ENCODE assay signal across 33 cellular contexts in the genomic region with DNA sequence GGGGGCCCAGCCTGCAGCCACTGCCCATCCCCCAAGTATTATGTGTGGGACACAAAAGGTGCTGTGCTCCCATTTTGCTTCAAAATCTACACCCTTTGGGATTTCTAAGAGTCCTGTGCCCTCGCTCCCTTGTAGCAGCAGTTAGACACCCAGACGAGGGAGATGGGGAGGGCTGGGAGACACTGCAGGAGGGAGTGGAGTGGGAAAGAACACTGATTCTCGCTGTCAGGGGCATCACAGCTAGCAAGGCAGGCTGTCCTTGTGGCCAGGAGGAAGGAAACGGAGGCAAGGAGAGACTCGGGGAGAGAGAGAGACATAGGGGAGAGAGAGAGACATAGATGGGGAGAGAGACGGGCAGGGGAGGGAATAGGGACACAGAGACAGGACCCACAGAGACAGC. TPM values are rescaled to one million over a fixed set of nuclear protein-coding genes. Genes with fewer than 3 reads are reported as not detected.
"Had no signal": no experiment of that assay in that cellular context is flagged by ENCODE, and none has a peak within 500 bp of the region (broad histone marks: within the 10 kb centered on the region; RNA-seq: fewer than 3 reads in every experiment).

No MANE protein-coding gene starts in this region.

- ATAC-seq: activated CD4-positive, alpha-beta T cell treated with anti-CD3 and anti-CD28 coated beads for 36 hours; activated CD8-positive, alpha-beta memory T cell treated with anti-CD3 and anti-CD28 coated beads, Interleukin-2, amount 10 ng/mL, durations not matched to agents 7 days and 5 days; activated CD8-positive, alpha-beta T cell treated with anti-CD3 and anti-CD28 coated beads, Interleukin-2, amount 10 ng/mL, durations not matched to agents 7 days and 5 days; activated naive CD8-positive, alpha-beta T cell treated with anti-CD3 and anti-CD28 coated beads, Interleukin-2, amount 50 U/mL, for 24 hours; body of pancreas; gastroesophageal sphincter; heart right ventricle; T-helper 17 cell had no signal

- H3K4me3 ChIP-seq: adrenal gland, body of pancreas, esophagus squamous epithelium, gastroesophageal sphincter, heart right ventricle had no signal

- H3K4me1 ChIP-seq: adrenal gland, body of pancreas, esophagus squamous epithelium, gastroesophageal sphincter, heart right ventricle had no signal

- H3K9me3 ChIP-seq: adrenal gland, body of pancreas, esophagus squamous epithelium, gastroesophageal sphincter, heart right ventricle had no signal

- H3K27me3 ChIP-seq: adrenal gland, body of pancreas had no signal

- DNase-seq: activated CD4-positive, alpha-beta memory T cell treated with anti-CD3 and anti-CD28 coated beads for 36 hours; activated CD4-positive, alpha-beta T cell treated with anti-CD3 and anti-CD28 coated beads for 36 hours; activated CD4-positive, alpha-beta T cell treated with anti-CD3 and anti-CD28 coated beads, Interleukin-2, amount 10 ng/mL, durations not matched to agents 24 days and 14 days; activated CD4-positive, CD25-positive, alpha-beta regulatory T cell; activated CD4-positive, CD25-positive, alpha-beta regulatory T cell treated with anti-CD3 and anti-CD28 coated beads, Interleukin-2, amount 50 U/mL, for 72 hours; activated CD8-positive, alpha-beta memory T cell treated with anti-CD3 and anti-CD28 coated beads, Interleukin-2, amount 10 ng/mL, durations not matched to agents 7 days and 5 days; activated CD8-positive, alpha-beta memory T cell treated with anti-CD3 and anti-CD28 coated beads, Interleukin-2, amount 50 U/mL, for 4 hours; activated CD8-positive, alpha-beta T cell treated with anti-CD3 and anti-CD28 coated beads, Interleukin-2, amount 10 ng/mL, durations not matched to agents 7 days and 5 days; activated naive CD4-positive, alpha-beta T cell treated with anti-CD3 and anti-CD28 coated beads for 36 hours; activated naive CD8-positive, alpha-beta T cell treated with anti-CD3 and anti-CD28 coated beads for 36 hours; activated naive CD8-positive, alpha-beta T cell treated with anti-CD3 and anti-CD28 coated beads, Interleukin-2, amount 50 U/mL, for 24 hours; activated T-cell treated with anti-CD3 and anti-CD28 coated beads, Interleukin-2, amount 50 U/mL, for 1 hour; activated T-cell treated with anti-CD3 and anti-CD28 coated beads, Interleukin-2, amount 50 U/mL, for 48 hours; adrenal gland; amygdala; aorta; body of pancreas; caudate nucleus; effector CD8-positive, alpha-beta T cell; erythroblast; esophagus squamous epithelium; foreskin melanocyte; heart right ventricle; T-helper 1 cell; T-helper 17 cell had no signal

- H3K27ac ChIP-seq: adrenal gland, body of pancreas, esophagus squamous epithelium, gastroesophageal sphincter, heart right ventricle had no signal

- H3K36me3 ChIP-seq: adrenal gland, esophagus squamous epithelium, gastroesophageal sphincter, heart right ventricle had no signal

RNA-seq across cellular contexts. Expression of a gene that starts 38.5 kb away (rescaled TPM):
- total RNA-seq: activated CD4-positive, alpha-beta memory T cell treated with anti-CD3 and anti-CD28 coated beads for 36 hours; activated CD4-positive, alpha-beta T cell treated with anti-CD3 and anti-CD28 coated beads for 36 hours; activated CD4-positive, alpha-beta T cell treated with anti-CD3 and anti-CD28 coated beads, Interleukin-2, amount 10 ng/mL, durations not matched to agents 24 days and 14 days; activated CD8-positive, alpha-beta memory T cell treated with anti-CD3 and anti-CD28 coated beads for 36 hours; activated CD8-positive, alpha-beta memory T cell treated with anti-CD3 and anti-CD28 coated beads, Interleukin-2, amount 10 ng/mL, durations not matched to agents 7 days and 5 days; activated CD8-positive, alpha-beta T cell treated with anti-CD3 and anti-CD28 coated beads, Interleukin-2, amount 10 ng/mL, durations not matched to agents 7 days and 5 days; activated naive CD4-positive, alpha-beta T cell treated with anti-CD3 and anti-CD28 coated beads for 36 hours; activated naive CD8-positive, alpha-beta T cell treated with anti-CD3 and anti-CD28 coated beads for 36 hours; activated T-helper 1 cell treated with anti-CD3 and anti-CD28 coated beads, Interleukin-12 subunit alpha, Interleukin-12 subunit beta, Interleukin-2, Interleukin-4 antibody, amounts not matched to agents 30 ng/mL and 10 ng/mL and 1 ng/mL, durations not matched to agents 14 hours and 24 hours and 36 hours; activated T-helper 2 cell treated with anti-CD3 and anti-CD28 coated beads, Interferon-gamma antibody, Interleukin-2, Interleukin-4, amounts not matched to agents 10 μg/mL and 5 μg/mL and 100 μg/mL, durations not matched to agents 14 hours and 24 hours and 36 hours; T-helper 17 cell had no signal

RNA-seq across cellular contexts. Expression of a gene that starts 50.2 kb away (rescaled TPM):
- total RNA-seq: activated CD4-positive, alpha-beta memory T cell treated with anti-CD3 and anti-CD28 coated beads for 36 hours; activated CD4-positive, alpha-beta T cell treated with anti-CD3 and anti-CD28 coated beads for 36 hours; activated CD4-positive, alpha-beta T cell treated with anti-CD3 and anti-CD28 coated beads, Interleukin-2, amount 10 ng/mL, durations not matched to agents 24 days and 14 days; activated CD8-positive, alpha-beta memory T cell treated with anti-CD3 and anti-CD28 coated beads for 36 hours; activated CD8-positive, alpha-beta memory T cell treated with anti-CD3 and anti-CD28 coated beads, Interleukin-2, amount 10 ng/mL, durations not matched to agents 7 days and 5 days; activated CD8-positive, alpha-beta T cell treated with anti-CD3 and anti-CD28 coated beads, Interleukin-2, amount 10 ng/mL, durations not matched to agents 7 days and 5 days; activated naive CD4-positive, alpha-beta T cell treated with anti-CD3 and anti-CD28 coated beads for 36 hours; activated naive CD8-positive, alpha-beta T cell treated with anti-CD3 and anti-CD28 coated beads for 36 hours; activated T-helper 1 cell treated with anti-CD3 and anti-CD28 coated beads, Interleukin-12 subunit alpha, Interleukin-12 subunit beta, Interleukin-2, Interleukin-4 antibody, amounts not matched to agents 30 ng/mL and 10 ng/mL and 1 ng/mL, durations not matched to agents 14 hours and 24 hours and 36 hours; activated T-helper 2 cell treated with anti-CD3 and anti-CD28 coated beads, Interferon-gamma antibody, Interleukin-2, Interleukin-4, amounts not matched to agents 10 μg/mL and 5 μg/mL and 100 μg/mL, durations not matched to agents 14 hours and 24 hours and 36 hours; aorta; body of pancreas; chondrocyte; dermis microvascular lymphatic vessel endothelial cell; esophagus squamous epithelium; fibroblast of villous mesenchyme; gastroesophageal sphincter; glomerular endothelial cell; T-helper 17 cell had no signal
- polyA plus RNA-seq: aorta had no signal
